12 cellular contexts compared by ENCODE assay signal in genomic region chr9:77712533-77713130, GRCh38.
DNase-seq lines count a peak whose midpoint lies in the region; ATAC-seq and TF ChIP-seq lines count a peak whose summit lies in the region.
"Had no signal": no experiment of that assay in that cellular context is flagged by ENCODE, and none has a peak within 500 bp of the region (broad histone marks: within the 10 kb centered on the region; RNA-seq: fewer than 3 reads in every experiment).

No MANE protein-coding gene starts in this region.

- CTCF ChIA-PET in activated naive CD4-positive, alpha-beta T cell treated with anti-CD3 and anti-CD28 coated beads, Interleukin-2, amount 10 ng/mL, durations not matched to agents 7 days and 5 days (lab: Charles Lee), result no interaction called here

- peak overlapping the region; percentile 59 for H3K9ac ChIP-seq in skeletal muscle satellite cell (ENCODE audit: low read depth, low read length)
- H3K9ac ChIP-seq: parathyroid adenoma had no signal

- no peaks in the 10 kb centered on the region for H3K36me3 ChIP-seq in SJSA1
- H3K36me3 ChIP-seq in skeletal muscle satellite cell (ENCODE audit: insufficient read depth, low read length), result no peaks in the 10 kb centered on the region
- H3K36me3 ChIP-seq: vagina had no signal

- DNase-seq in activated naive CD4-positive, alpha-beta T cell treated with anti-CD3 and anti-CD28 coated beads, Interleukin-2, amount 50 U/mL, for 72 hours (ENCODE audit: low spot score in 2 of 2), result no peak
- DNase-seq in activated naive CD4-positive, alpha-beta T cell treated with anti-CD3 and anti-CD28 coated beads, Interleukin-2, amount 10 ng/mL, durations not matched to agents 7 days and 5 days, result no peak
- peak; percentile 57 to 73 for DNase-seq in SJSA1 (ENCODE audit: low read depth in 1 of 2, low spot score in 2 of 2)
- DNase-seq in fibroblast of mammary gland (ENCODE audit: low read depth), result peak; percentile 77
- DNase-seq in right cardiac atrium, result no peak
- DNase-seq in ecto neural progenitor cell (ENCODE audit: low spot score), result no peak
- DNase-seq: activated CD8-positive, alpha-beta memory T cell treated with anti-CD3 and anti-CD28 coated beads, Interleukin-2, amount 10 ng/mL, durations not matched to agents 7 days and 5 days had no signal

- no peaks in the 10 kb centered on the region for H3K27me3 ChIP-seq in SJSA1 (replicated peaks)
- H3K27me3 ChIP-seq in skeletal muscle satellite cell (ENCODE audit: control insufficient read depth, insufficient read depth, low read length), result no peaks in the 10 kb centered on the region
- H3K27me3 ChIP-seq in right cardiac atrium (ENCODE audit: control insufficient read depth, insufficient read depth), result no peaks in the 10 kb centered on the region
- H3K27me3 ChIP-seq: vagina had no signal

- peak overlapping the region; percentile 52 for H3K4me2 ChIP-seq in skeletal muscle satellite cell (ENCODE audit: low read length)

- H3K36me3 Mint-ChIP-seq in activated naive CD4-positive, alpha-beta T cell treated with anti-CD3 and anti-CD28 coated beads, Interleukin-2, amount 50 U/mL, for 72 hours, result peaks cover 20 to 37% of the 10 kb centered on the region in 2 donors
- no peaks in the 10 kb centered on the region for H3K36me3 Mint-ChIP-seq in activated naive CD4-positive, alpha-beta T cell treated with anti-CD3 and anti-CD28 coated beads, Interleukin-2, amount 10 ng/mL, durations not matched to agents 7 days and 5 days

- intact Hi-C loops in right cardiac atrium (cut with DNase I), result no loop called here

- peak; percentile 89 to 93 for ATAC-seq in activated naive CD4-positive, alpha-beta T cell treated with anti-CD3 and anti-CD28 coated beads, Interleukin-2, amount 50 U/mL, for 72 hours
- ATAC-seq in right cardiac atrium, result no peak
- ATAC-seq in HG03432 (IDR thresholded peaks at IDR 0.05; ENCODE audit: unreplicated experiment), result no peak
- ATAC-seq: activated CD8-positive, alpha-beta memory T cell treated with anti-CD3 and anti-CD28 coated beads, Interleukin-2, amount 10 ng/mL, durations not matched to agents 7 days and 5 days; GM12878 had no signal

- H3K4me1 Mint-ChIP-seq in activated naive CD4-positive, alpha-beta T cell treated with anti-CD3 and anti-CD28 coated beads, Interleukin-2, amount 10 ng/mL, durations not matched to agents 7 days and 5 days, result peaks cover 3% of the 10 kb centered on the region
- H3K4me1 Mint-ChIP-seq: activated CD8-positive, alpha-beta memory T cell treated with anti-CD3 and anti-CD28 coated beads, Interleukin-2, amount 10 ng/mL, durations not matched to agents 7 days and 5 days had no signal

- H3K27ac Mint-ChIP-seq in activated naive CD4-positive, alpha-beta T cell treated with anti-CD3 and anti-CD28 coated beads, Interleukin-2, amount 50 U/mL, for 72 hours, result peak overlapping the region; percentile 72 to 90
- H3K27ac Mint-ChIP-seq in activated naive CD4-positive, alpha-beta T cell treated with anti-CD3 and anti-CD28 coated beads, Interleukin-2, amount 10 ng/mL, durations not matched to agents 7 days and 5 days, result no peak overlapping the region
- H3K27ac Mint-ChIP-seq: activated CD8-positive, alpha-beta memory T cell treated with anti-CD3 and anti-CD28 coated beads, Interleukin-2, amount 10 ng/mL, durations not matched to agents 7 days and 5 days had no signal

- H3K27me3 Mint-ChIP-seq in activated naive CD4-positive, alpha-beta T cell treated with anti-CD3 and anti-CD28 coated beads, Interleukin-2, amount 10 ng/mL, durations not matched to agents 7 days and 5 days, result no peaks in the 10 kb centered on the region

- H3K4me3 ChIP-seq in SJSA1, result no peak overlapping the region
- H3K4me3 ChIP-seq in fibroblast of mammary gland (ENCODE audit: control insufficient read depth, low read depth, low read length), result no peak overlapping the region
- no peak overlapping the region for H3K4me3 ChIP-seq in skeletal muscle satellite cell (ENCODE audit: low read length)
- H3K4me3 ChIP-seq in right cardiac atrium (ENCODE audit: low read length), result no peak overlapping the region
- H3K4me3 ChIP-seq: GM12878, vagina had no signal

- 67% methylated on average over 9 of the region's 9 CpGs for WGBS in right cardiac atrium

- no peak for TF ChIP-seq CTCF in fibroblast of mammary gland (conservative IDR thresholded peaks at IDR 0.05; ENCODE audit: control insufficient read depth, insufficient read depth, low read depth, low read length)

- H3K9me3 ChIP-seq in SJSA1 (replicated peaks) (no peaks in the 10 kb centered on the region), skeletal muscle satellite cell (replicated peaks; ENCODE audit: low read length) (peaks cover 3% of the 10 kb centered on the region), right cardiac atrium (ENCODE audit: control insufficient read depth, low read length) (no peaks in the 10 kb centered on the region)
- H3K9me3 ChIP-seq: vagina had no signal

- H3K9me3 Mint-ChIP-seq in activated naive CD4-positive, alpha-beta T cell treated with anti-CD3 and anti-CD28 coated beads, Interleukin-2, amount 50 U/mL, for 72 hours, result peaks cover 21 to 28% of the 10 kb centered on the region in 2 donors
- peaks cover 3% of the 10 kb centered on the region for H3K9me3 Mint-ChIP-seq in activated naive CD4-positive, alpha-beta T cell treated with anti-CD3 and anti-CD28 coated beads, Interleukin-2, amount 10 ng/mL, durations not matched to agents 7 days and 5 days

- H3K4me1 ChIP-seq in SJSA1 (replicated peaks), result peaks cover 89% of the 10 kb centered on the region
- peaks cover 63% of the 10 kb centered on the region for H3K4me1 ChIP-seq in skeletal muscle satellite cell (ENCODE audit: control insufficient read depth, insufficient read depth, low read length)
- H3K4me1 ChIP-seq in right cardiac atrium (ENCODE audit: control insufficient read depth, insufficient read depth, low read length), result no peaks in the 10 kb centered on the region

- H3K27ac ChIP-seq in SJSA1, result peak overlapping the region; percentile 87
- no peak overlapping the region for H3K27ac ChIP-seq in right cardiac atrium (ENCODE audit: low read length)
- H3K27ac ChIP-seq: parathyroid adenoma, vagina had no signal

- H3K4me3 Mint-ChIP-seq in activated naive CD4-positive, alpha-beta T cell treated with anti-CD3 and anti-CD28 coated beads, Interleukin-2, amount 10 ng/mL, durations not matched to agents 7 days and 5 days, result no peak overlapping the region
- H3K4me3 Mint-ChIP-seq: activated CD8-positive, alpha-beta memory T cell treated with anti-CD3 and anti-CD28 coated beads, Interleukin-2, amount 10 ng/mL, durations not matched to agents 7 days and 5 days had no signal

Comparison
In these comparisons a context has a peak if more than half of its experiments do, and no peak if none do; other contexts are left out.
1. ATAC-seq: peak in activated naive CD4-positive, alpha-beta T cell treated with anti-CD3 and anti-CD28 coated beads, Interleukin-2, amount 50 U/mL, for 72 hours (2 of 2); none in right cardiac atrium (0 of 2) and HG03432 (single experiment).
2. DNase-seq: peak in SJSA1 (2 of 2) and fibroblast of mammary gland (single experiment); none in activated naive CD4-positive, alpha-beta T cell treated with anti-CD3 and anti-CD28 coated beads, Interleukin-2, amount 50 U/mL, for 72 hours (0 of 2), activated naive CD4-positive, alpha-beta T cell treated with anti-CD3 and anti-CD28 coated beads, Interleukin-2, amount 10 ng/mL, durations not matched to agents 7 days and 5 days (single experiment), right cardiac atrium (0 of 3) and ecto neural progenitor cell (single experiment).